2 cellular contexts compared by ENCODE assay signal in genomic region chr20:4322499-4322898, GRCh38.
TF ChIP-seq lines count a peak whose summit lies in the region.

No MANE protein-coding gene starts in this region.

TF ChIP-seq in SK-N-SH, 30 proteins besides CTCF, POLR2A, EP300 and RAD21 (continued from another document):
- TF ChIP-seq, protein P1, sequence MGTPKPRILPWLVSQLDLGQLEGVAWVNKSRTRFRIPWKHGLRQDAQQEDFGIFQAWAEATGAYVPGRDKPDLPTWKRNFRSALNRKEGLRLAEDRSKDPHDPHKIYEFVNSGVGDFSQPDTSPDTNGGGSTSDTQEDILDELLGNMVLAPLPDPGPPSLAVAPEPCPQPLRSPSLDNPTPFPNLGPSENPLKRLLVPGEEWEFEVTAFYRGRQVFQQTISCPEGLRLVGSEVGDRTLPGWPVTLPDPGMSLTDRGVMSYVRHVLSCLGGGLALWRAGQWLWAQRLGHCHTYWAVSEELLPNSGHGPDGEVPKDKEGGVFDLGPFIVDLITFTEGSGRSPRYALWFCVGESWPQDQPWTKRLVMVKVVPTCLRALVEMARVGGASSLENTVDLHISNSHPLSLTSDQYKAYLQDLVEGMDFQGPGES (IDR thresholded peaks at IDR 0.05; ENCODE audit: low read depth, low read length) = no peak
- TF ChIP-seq USF2 (IDR thresholded peaks at IDR 0.05; ENCODE audit: borderline replicate concordance, low read depth, low read length) = no peak
- TF ChIP-seq MAX (IDR thresholded peaks at IDR 0.05; ENCODE audit: low read depth) = no peak
- TF ChIP-seq RFX5 (IDR thresholded peaks at IDR 0.05; ENCODE audit: low read length) = no peak
- TF ChIP-seq, protein P2, sequence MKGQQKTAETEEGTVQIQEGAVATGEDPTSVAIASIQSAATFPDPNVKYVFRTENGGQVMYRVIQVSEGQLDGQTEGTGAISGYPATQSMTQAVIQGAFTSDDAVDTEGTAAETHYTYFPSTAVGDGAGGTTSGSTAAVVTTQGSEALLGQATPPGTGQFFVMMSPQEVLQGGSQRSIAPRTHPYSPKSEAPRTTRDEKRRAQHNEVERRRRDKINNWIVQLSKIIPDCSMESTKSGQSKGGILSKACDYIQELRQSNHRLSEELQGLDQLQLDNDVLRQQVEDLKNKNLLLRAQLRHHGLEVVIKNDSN (IDR thresholded peaks at IDR 0.05; ENCODE audit: borderline replicate concordance, low read depth) = no peak
- no peak for TF ChIP-seq TCF12 (IDR thresholded peaks at IDR 0.05)

TF ChIP-seq in SK-N-SH treated with all-trans-retinoic acid at 6 μM for 48 hours, 23 proteins besides CTCF, POLR2A, EP300 and RAD21 (continued from another document):
- no peak for TF ChIP-seq GLIS3 (CRISPR knock-in tag; IDR thresholded peaks at IDR 0.05)
- TF ChIP-seq ESRRG (CRISPR knock-in tag; IDR thresholded peaks at IDR 0.05) = no peak
- no peak for TF ChIP-seq TOX (CRISPR knock-in tag; IDR thresholded peaks at IDR 0.05; ENCODE audit: borderline replicate concordance)
- TF ChIP-seq ZNF8 (CRISPR knock-in tag; IDR thresholded peaks at IDR 0.05) = no peak
- TF ChIP-seq, protein P3, sequence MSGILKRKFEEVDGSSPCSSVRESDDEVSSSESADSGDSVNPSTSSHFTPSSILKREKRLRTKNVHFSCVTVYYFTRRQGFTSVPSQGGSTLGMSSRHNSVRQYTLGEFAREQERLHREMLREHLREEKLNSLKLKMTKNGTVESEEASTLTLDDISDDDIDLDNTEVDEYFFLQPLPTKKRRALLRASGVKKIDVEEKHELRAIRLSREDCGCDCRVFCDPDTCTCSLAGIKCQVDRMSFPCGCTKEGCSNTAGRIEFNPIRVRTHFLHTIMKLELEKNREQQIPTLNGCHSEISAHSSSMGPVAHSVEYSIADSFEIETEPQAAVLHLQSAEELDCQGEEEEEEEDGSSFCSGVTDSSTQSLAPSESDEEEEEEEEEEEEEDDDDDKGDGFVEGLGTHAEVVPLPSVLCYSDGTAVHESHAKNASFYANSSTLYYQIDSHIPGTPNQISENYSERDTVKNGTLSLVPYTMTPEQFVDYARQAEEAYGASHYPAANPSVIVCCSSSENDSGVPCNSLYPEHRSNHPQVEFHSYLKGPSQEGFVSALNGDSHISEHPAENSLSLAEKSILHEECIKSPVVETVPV (CRISPR knock-in tag; IDR thresholded peaks at IDR 0.05) = no peak
- TF ChIP-seq TCF4 (CRISPR knock-in tag; IDR thresholded peaks at IDR 0.05; ENCODE audit: borderline replicate concordance) = no peak
- no peak for TF ChIP-seq SNAI2 (CRISPR knock-in tag; IDR thresholded peaks at IDR 0.05)
- no peak for TF ChIP-seq TSHZ2 (CRISPR knock-in tag; IDR thresholded peaks at IDR 0.05)
- TF ChIP-seq ZFP3 (CRISPR knock-in tag; IDR thresholded peaks at IDR 0.05) = no peak
- TF ChIP-seq BACH2 (CRISPR knock-in tag; IDR thresholded peaks at IDR 0.05; ENCODE audit: borderline replicate concordance) = no peak
- no peak for TF ChIP-seq CSDC2 (CRISPR knock-in tag; IDR thresholded peaks at IDR 0.05)
